In genomic region chr12:9149372-9149771, GRCh38 we compare ENCODE assay signal across 1 cellular context.
TF ChIP-seq lines count a peak whose summit lies in the region.

No MANE protein-coding gene starts in this region.

TF ChIP-seq in H1, 55 proteins besides CTCF, POLR2A, EP300 and RAD21:
- TF ChIP-seq POU5F1 (IDR thresholded peaks at IDR 0.05; ENCODE audit: low read depth, low read length) (no peak), BACH1 (IDR thresholded peaks at IDR 0.05; ENCODE audit: low read length) (no peak), HDAC6 (IDR thresholded peaks at IDR 0.05; ENCODE audit: low read depth, low read length) (no peak), SUZ12 (IDR thresholded peaks at IDR 0.05; ENCODE audit: low read length) (no peak), KDM1A (IDR thresholded peaks at IDR 0.05; ENCODE audit: borderline replicate concordance, low read length) (no peak), ZNF274 (IDR thresholded peaks at IDR 0.05; ENCODE audit: borderline replicate concordance, extremely low read depth, low read length) (no peak), KDM5A (IDR thresholded peaks at IDR 0.05; ENCODE audit: low read length) (no peak), TAF1 (IDR thresholded peaks at IDR 0.05; ENCODE audit: low read depth, low read length) (no peak), FOSL1 (IDR thresholded peaks at IDR 0.05; ENCODE audit: insufficient read depth, low read depth, low read length) (no peak), TCF12 (IDR thresholded peaks at IDR 0.05; ENCODE audit: low read depth, low read length) (no peak), CBX5 (IDR thresholded peaks at IDR 0.05; ENCODE audit: low read depth, low read length) (no peak), GABPA (IDR thresholded peaks at IDR 0.05; ENCODE audit: borderline replicate concordance, insufficient read depth, low read length) (no peak), SIRT6 (IDR thresholded peaks at IDR 0.05; ENCODE audit: low read length) (no peak), E2F6 (IDR thresholded peaks at IDR 0.05) (no peak), PHF8 (conservative IDR thresholded peaks at IDR 0.05; ENCODE audit: low read depth, low read length) (no peak), USF2 (IDR thresholded peaks at IDR 0.05; ENCODE audit: low read length) (no peak), MAX (IDR thresholded peaks at IDR 0.05) (no peak), NRF1 (IDR thresholded peaks at IDR 0.05; ENCODE audit: low read depth, low read length) (no peak)
